Comparison of ENCODE assay signal across 8 cellular contexts in the genomic region with DNA sequence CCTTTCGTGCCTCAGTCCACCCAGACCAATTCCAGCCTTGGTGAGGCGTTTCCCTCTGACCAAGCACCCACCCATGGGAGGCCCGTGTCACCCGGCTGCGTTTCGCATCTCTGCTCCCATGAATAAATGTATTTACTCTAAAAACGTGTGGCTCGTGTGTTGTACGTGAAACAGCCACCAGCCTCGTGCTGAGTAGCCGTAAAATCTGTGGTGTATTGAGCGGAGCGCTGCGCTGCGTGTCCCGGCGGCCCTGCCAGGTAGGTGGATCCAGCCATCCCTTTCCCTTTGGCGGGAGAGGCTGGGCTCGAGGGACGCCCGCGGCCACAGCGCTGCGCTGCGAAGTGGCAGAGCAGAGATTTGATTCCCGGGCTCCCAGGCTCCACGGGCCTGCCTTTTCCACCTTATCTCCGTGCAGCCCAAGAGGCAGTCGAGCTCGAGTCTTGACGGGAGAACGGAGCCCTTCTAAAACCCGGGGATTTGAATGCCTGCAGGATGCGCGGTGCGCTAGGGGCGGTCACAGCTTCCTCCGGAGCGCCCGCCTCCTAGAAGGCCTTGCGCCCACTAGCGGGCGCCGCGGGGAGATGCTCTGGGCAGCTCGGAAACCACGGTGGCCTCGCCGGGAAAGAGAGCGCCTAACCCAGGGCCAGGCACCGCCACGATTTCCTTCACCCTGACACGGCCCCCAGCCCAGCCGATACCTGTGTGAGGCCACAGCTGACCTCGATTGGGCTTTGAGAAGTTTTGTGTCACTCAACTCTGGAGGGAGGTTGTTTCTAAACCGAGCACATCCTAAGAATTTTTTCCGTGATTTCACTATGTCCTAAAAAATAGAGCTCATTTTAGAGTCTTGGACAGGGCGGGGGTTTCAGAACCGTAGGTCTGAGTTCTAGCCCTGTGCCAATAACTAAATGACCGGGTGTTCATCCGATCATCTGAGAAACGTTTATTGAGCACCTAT. TPM values are rescaled to one million over a fixed set of nuclear protein-coding genes. Genes with fewer than 3 reads are reported as not detected.
DNase-seq lines count a peak whose midpoint lies in the region; ATAC-seq and TF ChIP-seq lines count a peak whose summit lies in the region.

No MANE protein-coding gene starts in this region.

- no peaks in the 10 kb centered on the region for H3K36me3 ChIP-seq in KMS-11 (ENCODE audit: insufficient read depth)
- no peaks in the 10 kb centered on the region for H3K36me3 ChIP-seq in suprapubic skin

- peak; percentile 58 for DNase-seq in DMS53 treated with DMSO at 0.1 percent for 48 hours (lab: John Stamatoyannopoulos, UW; ENCODE audit: unreplicated experiment)
- peak; percentile 27 for DNase-seq in SIG-M5 (lab: John Stamatoyannopoulos, UW)
- peak; percentile 62 for DNase-seq in activated gamma-delta T cell treated with anti-CD3 and anti-CD28 coated beads, Interleukin-2, amount 50 U/mL, for 16 hours (ENCODE audit: low read depth)
- peak; percentile 82 for DNase-seq in germinal center (ENCODE audit: low spot score)
- peak; percentile 85 for DNase-seq in occipital lobe (lab: John Stamatoyannopoulos, UW)
- DNase-seq in suprapubic skin (ENCODE audit: low spot score in 2 of 2): peak; percentile 84 to 88

- H3K4me2 ChIP-seq in KMS-11: peak overlapping the region; percentile 61

- TF ChIP-seq EP300 in suprapubic skin (IDR thresholded peaks at IDR 0.05): no peak

- H3K9me3 ChIP-seq in suprapubic skin: no peaks in the 10 kb centered on the region

- H3K27me3 ChIP-seq in KMS-11 (ENCODE audit: insufficient read depth, low read depth) (no peaks in the 10 kb centered on the region), suprapubic skin (peaks cover 4% of the 10 kb centered on the region)

- ATAC-seq in GM21619 (IDR thresholded peaks at IDR 0.05; ENCODE audit: unreplicated experiment): peak; percentile 67

- peak overlapping the region; percentile 97 for H2AFZ ChIP-seq in KMS-11 (ENCODE audit: low read depth)

- no peaks in the 10 kb centered on the region for H4K20me1 ChIP-seq in KMS-11 (ENCODE audit: insufficient read depth)

- peak overlapping the region; percentile 35; the same call in 1 of the 2 replicates for H3K9ac ChIP-seq in KMS-11

- TF ChIP-seq CTCF in KMS-11 (conservative IDR thresholded peaks at IDR 0.05; ENCODE audit: low read depth, low read length): peak; percentile 80
- TF ChIP-seq CTCF in suprapubic skin (IDR thresholded peaks at IDR 0.05): peak; percentile 46 to 98

- peaks cover 10% of the 10 kb centered on the region for H3K79me2 ChIP-seq in KMS-11 (ENCODE audit: insufficient read depth, low read depth)

- 10% methylated on average over 44 of the region's 62 CpGs for WGBS in suprapubic skin

- H3K4me1 ChIP-seq in KMS-11 (ENCODE audit: low read depth, poor library complexity, severe bottlenecking) (peaks cover 24% of the 10 kb centered on the region), suprapubic skin (peaks cover 13% of the 10 kb centered on the region)

- no peak for TF ChIP-seq POLR2A in suprapubic skin (IDR thresholded peaks at IDR 0.05)

- H3K27ac ChIP-seq in KMS-11 (no peak overlapping the region; the same call in 1 of the 2 replicates), suprapubic skin (no peak overlapping the region)

- H3K4me3 ChIP-seq in KMS-11 (IDR thresholded peaks at IDR 0.05; ENCODE audit: insufficient read depth, low read depth, low read length): peak overlapping the region; percentile 93
- H3K4me3 ChIP-seq in suprapubic skin: peak overlapping the region; percentile 67

RNA-seq across cellular contexts. Expression of gene PSMD1, which starts 3.9 kb away (rescaled TPM):
- 111 TPM for total RNA-seq in occipital lobe
- total RNA-seq in suprapubic skin: 10 to 100 TPM; 45.5 to 60.2 (median 56.8) TPM

RNA-seq across cellular contexts. Expression of gene C2orf72, which starts 15.4 kb away (rescaled TPM):
- total RNA-seq in occipital lobe: 32.4 TPM
- 1 to 10 TPM; 2.6 to 9.0 (median 5.8) TPM for total RNA-seq in suprapubic skin

RNA-seq across cellular contexts. Expression of gene SPATA3, which starts 56.9 kb away (rescaled TPM):
- total RNA-seq in occipital lobe (not detected), suprapubic skin (not detected)

Comparison
In these comparisons a context has a peak if more than half of its experiments do, and no peak if none do; other contexts are left out.
1. DNase-seq: peak in every context shown above with its lines; median percentile 86 in suprapubic skin; 85 in occipital lobe; 82 in germinal center; 62 in activated gamma-delta T cell treated with anti-CD3 and anti-CD28 coated beads, Interleukin-2, amount 50 U/mL, for 16 hours; 58 in DMS53 treated with DMSO at 0.1 percent for 48 hours; 27 in SIG-M5.